Comparison of ENCODE assay signal across 18 cellular contexts in the genomic region with DNA sequence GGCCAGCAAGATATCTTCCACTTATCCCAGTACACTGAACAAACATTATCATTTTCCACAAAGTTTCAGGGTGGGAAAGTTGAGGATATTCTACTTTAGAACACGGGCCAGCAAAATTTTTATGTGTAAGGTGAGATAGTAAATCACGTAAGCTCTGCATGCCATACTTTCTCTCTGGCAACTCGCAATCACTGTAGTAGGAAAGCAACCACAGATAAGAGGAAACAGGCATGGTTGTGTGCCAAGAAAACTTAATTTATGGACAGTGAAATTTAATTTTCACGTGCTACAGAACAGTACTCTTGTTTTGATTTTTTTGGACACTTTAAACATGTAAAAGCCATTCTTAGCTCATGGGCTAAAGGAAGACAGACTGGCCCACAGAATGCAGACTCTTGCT.
DNase-seq lines count a peak whose midpoint lies in the region; ATAC-seq, FAIRE-seq and TF ChIP-seq lines count a peak whose summit lies in the region.
"Had no signal": no experiment of that assay in that cellular context is flagged by ENCODE, and none has a peak within 500 bp of the region (broad histone marks: within the 10 kb centered on the region; RNA-seq: fewer than 3 reads in every experiment).

No MANE protein-coding gene starts in this region.

- WGBS in gastroesophageal sphincter (ENCODE audit: low coverage in 1 of 2), 2 donors = 57 to 77% methylated on average over 3 to 4 of the region's 4 CpGs

- peaks cover 14% of the 10 kb centered on the region for H4K20me1 ChIP-seq in astrocyte (ENCODE audit: insufficient read depth, low read length)

- H3K4me1 ChIP-seq in astrocyte (ENCODE audit: insufficient read depth, low read length) (no peaks in the 10 kb centered on the region), gastroesophageal sphincter (peaks cover 5 to 58% (median 7%) of the 10 kb centered on the region in 3 donors)
- H3K4me1 ChIP-seq: BE2C had no signal

- H3K27me3 Mint-ChIP-seq in astrocyte (ENCODE audit: low read depth, unreplicated experiment) = no peaks in the 10 kb centered on the region
- H3K27me3 Mint-ChIP-seq in mesothelial cell of epicardium (ENCODE audit: low read depth) = no peaks in the 10 kb centered on the region
- H3K27me3 Mint-ChIP-seq: CD4-positive, alpha-beta memory T cell had no signal

- H2AFZ ChIP-seq in astrocyte (ENCODE audit: low read depth, low read length) = no peak overlapping the region
- H2AFZ ChIP-seq: GM23248 had no signal

- H3K9me3 Mint-ChIP-seq in astrocyte (ENCODE audit: unreplicated experiment) (no peaks in the 10 kb centered on the region), mesothelial cell of epicardium (peaks cover 7% of the 10 kb centered on the region)

- no peak for FAIRE-seq in astrocyte (lab: Jason Lieb, UNC)
- FAIRE-seq: A204.1, GM12878, HepG2, HTR-8/SVneo had no signal

- H3K36me3 ChIP-seq in astrocyte (ENCODE audit: insufficient read depth, low read length) (no peaks in the 10 kb centered on the region), gastroesophageal sphincter (no peaks in the 10 kb centered on the region)
- H3K36me3 ChIP-seq: BE2C had no signal

- H3K4me2 ChIP-seq in astrocyte (ENCODE audit: low read length) = no peak overlapping the region

- H3K79me2 ChIP-seq in astrocyte (ENCODE audit: insufficient read depth, low read length) = no peaks in the 10 kb centered on the region

- H3K9ac ChIP-seq in astrocyte (ENCODE audit: low read length) = no peak overlapping the region
- H3K9ac ChIP-seq: GM23248 had no signal

- TF ChIP-seq POLR2A in gastroesophageal sphincter (IDR thresholded peaks at IDR 0.05) = no peak

- H3K4me1 Mint-ChIP-seq in astrocyte (ENCODE audit: low read depth, unreplicated experiment) (peaks cover 25% of the 10 kb centered on the region), mesothelial cell of epicardium (peaks cover 31% of the 10 kb centered on the region)
- H3K4me1 Mint-ChIP-seq: CD4-positive, alpha-beta memory T cell had no signal

- H3K9me3 ChIP-seq in astrocyte (ENCODE audit: insufficient read depth, low read depth, low read length) (no peaks in the 10 kb centered on the region), gastroesophageal sphincter (no peaks in the 10 kb centered on the region)
- H3K9me3 ChIP-seq: BE2C had no signal

- no peak for ATAC-seq in gastroesophageal sphincter
- ATAC-seq: GM12878, HepG2 had no signal

- DNase-seq in NCI-H226 (peak; percentile 67), astrocyte (ENCODE audit: low read depth) (peak; percentile 14), mesothelial cell of epicardium (ENCODE audit: low spot score in 2 of 2, unreplicated experiment in 2 of 2) (no peak), NCI-H2029 treated with DMSO at 0.1 percent for 48 hours (lab: John Stamatoyannopoulos, UW) (no peak), AG08395 (ENCODE audit: low spot score) (no peak)
- no peak for DNase-seq in activated naive CD4-positive, alpha-beta T cell treated with Interleukin-2 at 50 U/mL for 16 hours
- DNase-seq: BE2C; CD4-positive, alpha-beta memory T cell; DMS79; GM23248; HCEC 1CT; HFFc6 had no signal

- H3K36me3 Mint-ChIP-seq in astrocyte (ENCODE audit: low read depth, unreplicated experiment) = no peaks in the 10 kb centered on the region
- no peaks in the 10 kb centered on the region for H3K36me3 Mint-ChIP-seq in mesothelial cell of epicardium
- H3K36me3 Mint-ChIP-seq: CD4-positive, alpha-beta memory T cell had no signal

- H3K27ac ChIP-seq in astrocyte (ENCODE audit: low read depth, low read length) (no peak overlapping the region), gastroesophageal sphincter (no peak overlapping the region)
- H3K27ac ChIP-seq: C4-2B, GM23248 had no signal

- no peaks in the 10 kb centered on the region for H3K27me3 ChIP-seq in astrocyte (ENCODE audit: insufficient read depth, low read length)
- H3K27me3 ChIP-seq in gastroesophageal sphincter = no peaks in the 10 kb centered on the region
- H3K27me3 ChIP-seq: BE2C had no signal

- H3K4me3 ChIP-seq in astrocyte (ENCODE audit: insufficient read depth, low read depth, low read length) = no peak overlapping the region
- no peak overlapping the region for H3K4me3 ChIP-seq in gastroesophageal sphincter
- H3K4me3 ChIP-seq: GM12878, GM23248 had no signal

- no peak overlapping the region for H3K27ac Mint-ChIP-seq in astrocyte (ENCODE audit: unreplicated experiment)
- H3K27ac Mint-ChIP-seq in mesothelial cell of epicardium = peak overlapping the region; percentile 17
- H3K27ac Mint-ChIP-seq: CD4-positive, alpha-beta memory T cell; HFFc6 had no signal

- TF ChIP-seq CTCF in astrocyte (IDR thresholded peaks at IDR 0.05; ENCODE audit: insufficient read depth, low read depth, low read length) (no peak), mesothelial cell of epicardium (IDR thresholded peaks at IDR 0.05; ENCODE audit: unreplicated experiment) (no peak), gastroesophageal sphincter (IDR thresholded peaks at IDR 0.05) (no peak)

- no peak overlapping the region for H3K4me3 Mint-ChIP-seq in astrocyte (ENCODE audit: unreplicated experiment)
- H3K4me3 Mint-ChIP-seq in mesothelial cell of epicardium = no peak overlapping the region
- H3K4me3 Mint-ChIP-seq: CD4-positive, alpha-beta memory T cell; HFFc6 had no signal

- TF ChIP-seq EP300 in gastroesophageal sphincter (IDR thresholded peaks at IDR 0.05) = no peak

Comparison
In these comparisons a context has a peak if more than half of its experiments do, and no peak if none do; other contexts are left out.
1. DNase-seq: peak in NCI-H226 (single experiment) and astrocyte (single experiment); none in mesothelial cell of epicardium (0 of 2), NCI-H2029 treated with DMSO at 0.1 percent for 48 hours (single experiment), AG08395 (single experiment) and activated naive CD4-positive, alpha-beta T cell treated with Interleukin-2 at 50 U/mL for 16 hours (single experiment).